In genomic region chr17:38871247-38871991, GRCh38 we compare ENCODE assay signal across 1 cellular context.
TF ChIP-seq lines count a peak whose summit lies in the region.

No MANE protein-coding gene starts in this region.

TF ChIP-seq in K562, 482 proteins besides CTCF, POLR2A, EP300 and RAD21 (continued from another document):
- TF ChIP-seq ZNF395 (CRISPR knock-in tag; IDR thresholded peaks at IDR 0.05) (peak; percentile 43; the same call in 1 of the 2 replicates), USF1 (CRISPR knock-in tag; IDR thresholded peaks at IDR 0.05) (no peak), SMAD2 (IDR thresholded peaks at IDR 0.05; ENCODE audit: low read depth, low read length) (no peak), MYNN (IDR thresholded peaks at IDR 0.05) (peak; percentile 79; the same call in 1 of the 2 replicates), MYNN (CRISPR knock-in tag; IDR thresholded peaks at IDR 0.05) (no peak), AFF4 (CRISPR knock-in tag; IDR thresholded peaks at IDR 0.05) (no peak), NFIC (IDR thresholded peaks at IDR 0.05) (peak; percentile 49; the same call in 1 of the 2 replicates), POLR2AphosphoS2 (IDR thresholded peaks at IDR 0.05; ENCODE audit: low read length) (no peak), ZNF143 (CRISPR knock-in tag; IDR thresholded peaks at IDR 0.05) (no peak), ZNF76 (CRISPR knock-in tag; IDR thresholded peaks at IDR 0.05; ENCODE audit: borderline replicate concordance) (no peak), CHD2 (IDR thresholded peaks at IDR 0.05; ENCODE audit: low read depth, low read length) (peak; percentile 66), SMARCC2 (IDR thresholded peaks at IDR 0.05; ENCODE audit: low read depth) (0 out of 2 replicates have a peak, but pooled peaks have one; percentile 61), RERE (CRISPR knock-in tag; IDR thresholded peaks at IDR 0.05; ENCODE audit: borderline replicate concordance) (no peak), TEAD4 (IDR thresholded peaks at IDR 0.05; ENCODE audit: low read length) (peak; percentile 36; the same call in 1 of the 2 replicates), TEAD4 (CRISPR knock-in tag; IDR thresholded peaks at IDR 0.05; ENCODE audit: borderline replicate concordance) (no peak), SOX6 (IDR thresholded peaks at IDR 0.05) (peak; percentile 49; the same call in 1 of the 2 replicates), FOXA1 (IDR thresholded peaks at IDR 0.05; ENCODE audit: borderline replicate concordance) (no peak), ATF2 (CRISPR knock-in tag; IDR thresholded peaks at IDR 0.05) (no peak), KLF1 (tag; IDR thresholded peaks at IDR 0.05) (no peak), EP400 (IDR thresholded peaks at IDR 0.05) (peak; percentile 40; the same call in 1 of the 2 replicates), NR1H2 (CRISPR knock-in tag; IDR thresholded peaks at IDR 0.05) (no peak), NR2C2 (CRISPR knock-in tag; IDR thresholded peaks at IDR 0.05) (peak; percentile 94), NR2C2 (tag; IDR thresholded peaks at IDR 0.05) (peak; percentile 99), HDAC1 (IDR thresholded peaks at IDR 0.05) (peak in 1 of 2 experiments; percentile 69; a peak in 2 of 4 replicates)
